In genomic region chr13:98468352-98468751, GRCh38 we compare ENCODE assay signal across 14 cellular contexts.
A peak's percentile ranks its signal among the peaks of the same experiment; 100 is the strongest.
DNase-seq lines count a peak whose midpoint lies in the region; ATAC-seq, FAIRE-seq and TF ChIP-seq lines count a peak whose summit lies in the region.
"Had no signal": no experiment of that assay in that cellular context is flagged by ENCODE, and none has a peak within 500 bp of the region (broad histone marks: within the 10 kb centered on the region; RNA-seq: fewer than 3 reads in every experiment).

No MANE protein-coding gene starts in this region.

- no peak overlapping the region for H3K27ac ChIP-seq in HCT116 (ENCODE audit: low read depth, low read length)
- H3K27ac ChIP-seq in pancreas, result peak overlapping the region in 1 of 4 donors; percentile 62
- H3K27ac ChIP-seq in CD8-positive, alpha-beta memory T cell (ENCODE audit: low read depth, low read length), result no peak overlapping the region
- H3K27ac ChIP-seq: prostate gland had no signal

- peaks cover 26% of the 10 kb centered on the region for H3K4me1 Mint-ChIP-seq in T-helper 1 cell treated with Interleukin-12 subunit alpha and Interleukin-12 subunit beta and Interleukin-4 antibody, amounts not matched to agents 30 μg/mL and 1 μg/mL, for 36 hours (ENCODE audit: low read depth)
- peaks cover 43% of the 10 kb centered on the region for H3K4me1 Mint-ChIP-seq in central memory CD8-positive, alpha-beta T cell
- peaks cover 27 to 45% (median 28%) of the 10 kb centered on the region in 3 donors for H3K4me1 Mint-ChIP-seq in CD8-positive, alpha-beta memory T cell

- intact Hi-C loops in HCT116 (cut with micrococcal nuclease) (loop anchor here (5.0 kb wide), 1 partner anchor 184 kb away; no protein-coding TSS in a partner anchor), pancreas (cut with DNase I) (no loop called here)

- no peak overlapping the region for H3K4me2 ChIP-seq in HCT116 (ENCODE audit: low read length)

- 53 to 65% methylated on average over 3 of the region's 3 CpGs for WGBS in pancreas, 2 donors

- TF ChIP-seq POLR2A in HCT116 (IDR thresholded peaks at IDR 0.05; ENCODE audit: borderline replicate concordance, extremely low read depth, insufficient read depth, insufficient read length), result no peak

- H4K20me1 ChIP-seq in HCT116 (ENCODE audit: insufficient read depth), result no peaks in the 10 kb centered on the region

- POLR2A ChIA-PET in HCT116 (lab: Charles Lee), result no interaction called here
- POLR2A ChIA-PET in CD8-positive, alpha-beta memory T cell (lab: Charles Lee), result no interaction called here

- no peak overlapping the region for H3K4me3 Mint-ChIP-seq in T-helper 1 cell treated with Interleukin-12 subunit alpha and Interleukin-12 subunit beta and Interleukin-4 antibody, amounts not matched to agents 30 μg/mL and 1 μg/mL, for 36 hours
- no peak overlapping the region for H3K4me3 Mint-ChIP-seq in central memory CD8-positive, alpha-beta T cell
- no peak overlapping the region for H3K4me3 Mint-ChIP-seq in CD8-positive, alpha-beta memory T cell
- H3K4me3 Mint-ChIP-seq: immature natural killer cell had no signal

- RAD21 ChIA-PET in HCT116 (lab: Charles Lee; ENCODE audit: low non-redundant PET in 1 of 2, low total read pairs in 2 of 2, uncharacterized antibody in 2 of 2, unreplicated experiment in 2 of 2), result no interaction called here

- no peaks in the 10 kb centered on the region for H3K9me2 ChIP-seq in HCT116 (ENCODE audit: insufficient read depth)

- H2AFZ ChIP-seq in HCT116 (ENCODE audit: low read depth, low read length, poor library complexity, severe bottlenecking), result no peak overlapping the region

- H3K4me3 ChIP-seq in HCT116 (replicated peaks in 1 of 2; ENCODE audit: low read depth in 1 of 2, low read length in 2 of 2), result no peak overlapping the region
- H3K4me3 ChIP-seq in pancreas, result no peak overlapping the region
- H3K4me3 ChIP-seq in CD8-positive, alpha-beta memory T cell (ENCODE audit: low read length), result no peak overlapping the region
- H3K4me3 ChIP-seq: prostate gland had no signal

- H3K27me3 ChIP-seq in HCT116 (ENCODE audit: insufficient read depth, low read length) (no peaks in the 10 kb centered on the region), pancreas (no peaks in the 10 kb centered on the region)
- H3K27me3 ChIP-seq in CD8-positive, alpha-beta memory T cell (ENCODE audit: insufficient read depth, low read length, poor library complexity, severe bottlenecking), result no peaks in the 10 kb centered on the region

- no peaks in the 10 kb centered on the region for H3K9me3 ChIP-seq in HCT116 (ENCODE audit: control insufficient read depth in 1 of 2, insufficient read depth in 1 of 2, low read depth in 1 of 2, low read length in 2 of 2)
- no peaks in the 10 kb centered on the region for H3K9me3 ChIP-seq in pancreas
- no peaks in the 10 kb centered on the region for H3K9me3 ChIP-seq in CD8-positive, alpha-beta memory T cell (ENCODE audit: low read length)
- H3K9me3 ChIP-seq: prostate gland had no signal

- peaks cover 4% of the 10 kb centered on the region for H3K9me3 Mint-ChIP-seq in T-helper 1 cell treated with Interleukin-12 subunit alpha and Interleukin-12 subunit beta and Interleukin-4 antibody, amounts not matched to agents 30 μg/mL and 1 μg/mL, for 36 hours
- no peaks in the 10 kb centered on the region for H3K9me3 Mint-ChIP-seq in central memory CD8-positive, alpha-beta T cell
- no peaks in the 10 kb centered on the region for H3K9me3 Mint-ChIP-seq in CD8-positive, alpha-beta memory T cell
- H3K9me3 Mint-ChIP-seq: immature natural killer cell had no signal

- FAIRE-seq in pancreas (lab: Jason Lieb, UNC), result no peak

- peaks cover 12 to 46% of the 10 kb centered on the region in 2 experiments for H3K36me3 ChIP-seq in HCT116 (ENCODE audit: control insufficient read depth in 1 of 2, insufficient read depth in 2 of 2, low read length in 2 of 2)
- peaks cover 0 to 12% (median 0%) of the 10 kb centered on the region in 3 donors for H3K36me3 ChIP-seq in pancreas
- H3K36me3 ChIP-seq in CD8-positive, alpha-beta memory T cell (ENCODE audit: insufficient read depth, low read length), result peaks cover 28% of the 10 kb centered on the region

- CTCF ChIA-PET in HCT116 (lab: Charles Lee), result interaction anchor here (2.2 to 2.9 kb wide), 2 partner anchors 23 to 185 kb away, joined by 7 to 8 read pairs; no protein-coding TSS in a partner anchor
- CTCF ChIA-PET in CD8-positive, alpha-beta memory T cell (lab: Charles Lee), result interaction anchor here (0.9 to 1.5 kb wide), 4 partner anchors 23 to 186 kb away, joined by 3 to 7 read pairs (median 4); no protein-coding TSS in a partner anchor

- peaks cover 75% of the 10 kb centered on the region for H3K79me2 ChIP-seq in HCT116 (ENCODE audit: insufficient read depth, low read length)

- no peak overlapping the region for H3K9ac ChIP-seq in HCT116 (ENCODE audit: low read length)

- TF ChIP-seq CTCF in HCT116 (IDR thresholded peaks at IDR 0.05 in 2 of 3, conservative IDR thresholded peaks at IDR 0.05 in 1 of 3; ENCODE audit: borderline replicate concordance in 1 of 3, insufficient read depth in 1 of 3, low read depth in 2 of 3, low read length in 2 of 3) (no peak), pancreas (IDR thresholded peaks at IDR 0.05) (no peak)

- peak; percentile 23; the same call in 1 of the 2 replicates for TF ChIP-seq RAD21 in HCT116 (IDR thresholded peaks at IDR 0.05; ENCODE audit: low read depth)

- H3K27ac Mint-ChIP-seq in T-helper 1 cell treated with Interleukin-12 subunit alpha and Interleukin-12 subunit beta and Interleukin-4 antibody, amounts not matched to agents 30 μg/mL and 1 μg/mL, for 36 hours, result peak overlapping the region; percentile 13
- H3K27ac Mint-ChIP-seq in central memory CD8-positive, alpha-beta T cell (ENCODE audit: low read depth), result peak overlapping the region; percentile 9
- H3K27ac Mint-ChIP-seq in CD8-positive, alpha-beta memory T cell, result no peak overlapping the region

- DNase-seq in T-helper 1 cell (no peak), HCT116 (ENCODE audit: low read depth, low spot score) (no peak), pancreas (no peak), NCI-H748 treated with DMSO at 0.1 percent for 48 hours (lab: John Stamatoyannopoulos, UW) (no peak)
- no peak for DNase-seq in central memory CD8-positive, alpha-beta T cell (ENCODE audit: low spot score in 2 of 2)
- DNase-seq in CD8-positive, alpha-beta memory T cell, result no peak
- DNase-seq: aorta, foreskin melanocyte, GOT3, immature natural killer cell, NCI-H446 had no signal

- peaks cover 36% of the 10 kb centered on the region for H3K36me3 Mint-ChIP-seq in T-helper 1 cell treated with Interleukin-12 subunit alpha and Interleukin-12 subunit beta and Interleukin-4 antibody, amounts not matched to agents 30 μg/mL and 1 μg/mL, for 36 hours (ENCODE audit: low read depth)
- peaks cover 33% of the 10 kb centered on the region for H3K36me3 Mint-ChIP-seq in central memory CD8-positive, alpha-beta T cell (ENCODE audit: insufficient read depth)
- peaks cover 5 to 84% (median 18%) of the 10 kb centered on the region in 3 donors for H3K36me3 Mint-ChIP-seq in CD8-positive, alpha-beta memory T cell

- H3K4me1 ChIP-seq in HCT116 (ENCODE audit: control insufficient read depth in 1 of 2, insufficient read depth in 2 of 2, low read length in 2 of 2) (peaks cover 0 to 3% of the 10 kb centered on the region in 2 experiments; a peak in 1 of 4 replicates), pancreas (peaks cover 21 to 32% (median 24%) of the 10 kb centered on the region in 3 donors)
- H3K4me1 ChIP-seq in CD8-positive, alpha-beta memory T cell (ENCODE audit: insufficient read depth, low read length), result no peaks in the 10 kb centered on the region

- no TSS peak for BruUV-seq in HCT116 (replicated peaks; lab: Mats Ljungman, UMichigan)

- H3K27me3 Mint-ChIP-seq in T-helper 1 cell treated with Interleukin-12 subunit alpha and Interleukin-12 subunit beta and Interleukin-4 antibody, amounts not matched to agents 30 μg/mL and 1 μg/mL, for 36 hours (ENCODE audit: low read depth), result no peaks in the 10 kb centered on the region
- H3K27me3 Mint-ChIP-seq in central memory CD8-positive, alpha-beta T cell, result no peaks in the 10 kb centered on the region
- no peaks in the 10 kb centered on the region for H3K27me3 Mint-ChIP-seq in CD8-positive, alpha-beta memory T cell

- ATAC-seq in HCT116 (no peak), pancreas (peak; percentile 39 to 48 (median 41)), GM21528 (IDR thresholded peaks at IDR 0.05; ENCODE audit: low FRiP score, unreplicated experiment) (no peak)
- ATAC-seq in central memory CD8-positive, alpha-beta T cell (replicated peaks; ENCODE audit: extremely low read depth, poor library complexity, severe bottlenecking), result no peak

TF ChIP-seq in HCT116, 20 proteins besides CTCF, POLR2A, EP300 and RAD21 (continues in another document):
- no peak for TF ChIP-seq YY1 (IDR thresholded peaks at IDR 0.05; ENCODE audit: extremely low read depth, insufficient replicate concordance, low read depth, low read length)
- TF ChIP-seq ZBTB33 (IDR thresholded peaks at IDR 0.05; ENCODE audit: extremely low read depth, insufficient replicate concordance, low read length), result no peak
- TF ChIP-seq FOSL1 (IDR thresholded peaks at IDR 0.05; ENCODE audit: low read depth), result no peak
- no peak for TF ChIP-seq JUND (IDR thresholded peaks at IDR 0.05)
- no peak for TF ChIP-seq ZFX (IDR thresholded peaks at IDR 0.05)
- TF ChIP-seq SRF (IDR thresholded peaks at IDR 0.05; ENCODE audit: low read depth), result no peak
- no peak for TF ChIP-seq ZNF274 (IDR thresholded peaks at IDR 0.05; ENCODE audit: low read depth, low read length)
- TF ChIP-seq EZH2 (IDR thresholded peaks at IDR 0.05), result no peak
- TF ChIP-seq SP1 (IDR thresholded peaks at IDR 0.05; ENCODE audit: low read depth), result no peak
- no peak for TF ChIP-seq CEBPB (IDR thresholded peaks at IDR 0.05; ENCODE audit: low read depth)
- no peak for TF ChIP-seq EGR1 (IDR thresholded peaks at IDR 0.05; ENCODE audit: low read depth)
- TF ChIP-seq ATF3 (IDR thresholded peaks at IDR 0.05), result no peak

Comparison
In these comparisons a context has a peak if more than half of its experiments do, and no peak if none do; other contexts are left out.
1. H3K27ac Mint-ChIP-seq: peak in T-helper 1 cell treated with Interleukin-12 subunit alpha and Interleukin-12 subunit beta and Interleukin-4 antibody, amounts not matched to agents 30 μg/mL and 1 μg/mL, for 36 hours (single experiment) and central memory CD8-positive, alpha-beta T cell (single experiment); none in CD8-positive, alpha-beta memory T cell (0 of 8).
2. ATAC-seq: peak in pancreas (4 of 4); none in HCT116 (single experiment), central memory CD8-positive, alpha-beta T cell (single experiment) and GM21528 (single experiment).